In the genomic region with DNA sequence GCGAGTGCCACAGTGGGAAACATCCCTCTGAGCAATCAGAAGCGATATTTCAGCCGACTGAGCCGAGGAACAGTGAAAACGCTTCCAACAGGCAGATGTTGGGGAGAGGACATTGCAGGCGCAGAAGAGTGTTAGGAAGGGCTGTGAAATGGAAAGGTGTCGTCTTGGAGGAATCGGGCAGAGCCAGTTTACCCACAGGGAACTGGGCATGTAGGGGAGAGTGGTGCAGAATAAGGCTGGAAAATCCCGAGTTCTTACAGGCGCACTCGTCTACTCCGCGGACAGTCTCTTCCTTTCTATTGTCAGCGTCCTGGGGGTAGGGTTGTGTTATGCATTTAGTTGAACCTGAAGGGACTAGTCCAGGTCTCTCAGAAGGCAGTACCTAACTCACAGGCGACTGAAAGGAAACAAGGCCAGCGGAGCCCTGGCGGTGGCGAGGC, we compare ENCODE assay signal across 8 cellular contexts. TPM values are rescaled to one million over a fixed set of nuclear protein-coding genes. Genes with fewer than 3 reads are reported as not detected.
DNase-seq lines count a peak whose midpoint lies in the region; ATAC-seq and TF ChIP-seq lines count a peak whose summit lies in the region.

No MANE protein-coding gene starts in this region.

- H3K4me1 Mint-ChIP-seq in natural killer cell treated with Interleukin-12 subunit alpha and Interleukin-12 subunit beta and Interleukin-15 and Interleukin-18, amount 100 ng/mL, for 72 hours (ENCODE audit: low read depth in 2 of 2): peaks cover 25 to 27% of the 10 kb centered on the region in 2 donors

- H3K9ac ChIP-seq in MM.1S (ENCODE audit: low read length) (peak overlapping the region; percentile 51; the same call in 1 of the 2 replicates), duodenal mucosa (ENCODE audit: low read depth in 1 of 2, low read length in 2 of 2) (peak overlapping the region; percentile 67 to 85)

- no peak for ATAC-seq in natural killer cell treated with Interleukin-12 subunit alpha and Interleukin-12 subunit beta and Interleukin-15 and Interleukin-18, amount 100 ng/mL, for 72 hours
- ATAC-seq in GM21381 (IDR thresholded peaks at IDR 0.05; ENCODE audit: unreplicated experiment): no peak
- no peak for ATAC-seq in GM21447 (IDR thresholded peaks at IDR 0.05; ENCODE audit: unreplicated experiment)

- no peaks in the 10 kb centered on the region for H4K20me1 ChIP-seq in MM.1S (ENCODE audit: insufficient read depth, low read length)

- no peaks in the 10 kb centered on the region for H3K36me3 Mint-ChIP-seq in natural killer cell treated with Interleukin-12 subunit alpha and Interleukin-12 subunit beta and Interleukin-15 and Interleukin-18, amount 100 ng/mL, for 72 hours

- TF ChIP-seq CTCF in BE2C (IDR thresholded peaks at IDR 0.05; ENCODE audit: low read depth, low read length): no peak
- no peak for TF ChIP-seq CTCF in MM.1S (IDR thresholded peaks at IDR 0.05; ENCODE audit: low read length)
- TF ChIP-seq CTCF in GM20000 (IDR thresholded peaks at IDR 0.05; ENCODE audit: extremely low read depth, missing control alignments): no peak

- H3K9me3 ChIP-seq in BE2C (no peaks in the 10 kb centered on the region), MM.1S (replicated peaks; ENCODE audit: insufficient read depth, low read length) (no peaks in the 10 kb centered on the region), duodenal mucosa (ENCODE audit: control insufficient read depth in 1 of 2, low read length in 2 of 2) (no peaks in the 10 kb centered on the region)

- H3K27ac Mint-ChIP-seq in natural killer cell treated with Interleukin-12 subunit alpha and Interleukin-12 subunit beta and Interleukin-15 and Interleukin-18, amount 100 ng/mL, for 72 hours: peak overlapping the region; percentile 76 to 77

- H2AFZ ChIP-seq in MM.1S (ENCODE audit: low read length): peak overlapping the region; percentile 94

- DNase-seq in BE2C (no peak), MM.1S (no peak), NCI-H187 treated with DMSO at 0.1 percent for 48 hours (lab: John Stamatoyannopoulos, UW) (no peak), GM20000 (ENCODE audit: low spot score) (no peak)
- DNase-seq in natural killer cell treated with Interleukin-12 subunit alpha and Interleukin-12 subunit beta and Interleukin-15 and Interleukin-18, amount 100 ng/mL, for 72 hours (ENCODE audit: low spot score): no peak

- peak overlapping the region; percentile 97 for H3K4me2 ChIP-seq in MM.1S (ENCODE audit: low read depth, low read length)

- H3K36me3 ChIP-seq in BE2C (no peaks in the 10 kb centered on the region), MM.1S (replicated peaks; ENCODE audit: insufficient read depth, low read length) (no peaks in the 10 kb centered on the region), duodenal mucosa (ENCODE audit: control insufficient read depth in 1 of 2, insufficient read depth in 2 of 2, low read length in 2 of 2) (no peaks in the 10 kb centered on the region)

- H3K79me2 ChIP-seq in MM.1S (ENCODE audit: low read length): peaks cover 13% of the 10 kb centered on the region

- peak overlapping the region; percentile 97 for H3K4me3 Mint-ChIP-seq in natural killer cell treated with Interleukin-12 subunit alpha and Interleukin-12 subunit beta and Interleukin-15 and Interleukin-18, amount 100 ng/mL, for 72 hours

- peak overlapping the region; percentile 28; the same call in 1 of the 2 replicates for H3K27ac ChIP-seq in MM.1S (ENCODE audit: low read length)
- H3K27ac ChIP-seq in duodenal mucosa (ENCODE audit: low read depth, low read length): peak overlapping the region; percentile 90

- H3K27me3 Mint-ChIP-seq in natural killer cell treated with Interleukin-12 subunit alpha and Interleukin-12 subunit beta and Interleukin-15 and Interleukin-18, amount 100 ng/mL, for 72 hours: peaks cover 15 to 16% of the 10 kb centered on the region in 2 donors

- H3K9me3 Mint-ChIP-seq in natural killer cell treated with Interleukin-12 subunit alpha and Interleukin-12 subunit beta and Interleukin-15 and Interleukin-18, amount 100 ng/mL, for 72 hours: no peaks in the 10 kb centered on the region

- H3K4me1 ChIP-seq in BE2C (no peaks in the 10 kb centered on the region), MM.1S (ENCODE audit: low read length) (peaks cover 14% of the 10 kb centered on the region), duodenal mucosa (ENCODE audit: control insufficient read depth in 1 of 2, insufficient read depth in 2 of 2, low read length in 2 of 2) (peaks cover 26 to 29% of the 10 kb centered on the region in 2 donors)

- peak overlapping the region; percentile 77 for H3K4me3 ChIP-seq in BE2C (ENCODE audit: low read depth, low read length)
- peak overlapping the region; percentile 75 for H3K4me3 ChIP-seq in MM.1S (ENCODE audit: low read length)
- H3K4me3 ChIP-seq in duodenal mucosa (ENCODE audit: low read depth in 1 of 2, low read length in 2 of 2): peak overlapping the region; percentile 66 to 90

- H3K9me2 ChIP-seq in MM.1S (replicated peaks; ENCODE audit: insufficient read depth, low read length): no peaks in the 10 kb centered on the region

- peaks cover 8% of the 10 kb centered on the region; the same call in 1 of the 2 replicates for H3F3A ChIP-seq in MM.1S (ENCODE audit: insufficient read depth, low read length)

- H3K27me3 ChIP-seq in BE2C: no peaks in the 10 kb centered on the region
- no peaks in the 10 kb centered on the region for H3K27me3 ChIP-seq in MM.1S (replicated peaks; ENCODE audit: insufficient read depth, low read length)
- H3K27me3 ChIP-seq in duodenal mucosa (ENCODE audit: control insufficient read depth in 1 of 2, insufficient read depth in 2 of 2, low read length in 2 of 2): no peaks in the 10 kb centered on the region

RNA-seq across cellular contexts. Expression of gene APLP2, which starts 1.1 kb away (rescaled TPM):
- polyA plus RNA-seq in BE2C (2012; ENCODE audit: insufficient read depth, insufficient read length, low read depth): 156 TPM
- total RNA-seq in natural killer cell treated with Interleukin-12 subunit alpha and Interleukin-12 subunit beta and Interleukin-15 and Interleukin-18, amount 100 ng/mL, for 72 hours: 10 to 100 TPM; 37.9 to 56.2 TPM
